Comparison of ENCODE assay signal across 8 cellular contexts in genomic region chr19:2237869-2238153, GRCh38. TPM values are rescaled to one million over a fixed set of nuclear protein-coding genes. Genes with fewer than 3 reads are reported as not detected.
DNase-seq lines count a peak whose midpoint lies in the region; ATAC-seq and TF ChIP-seq lines count a peak whose summit lies in the region.

No MANE protein-coding gene starts in this region.

- POLR2A ChIA-PET in activated naive CD8-positive, alpha-beta T cell treated with anti-CD3 and anti-CD28 coated beads, Interleukin-2, amount 10 ng/mL, durations not matched to agents 7 days and 5 days (lab: Charles Lee): interaction anchor here (0.6 to 4.5 kb wide), 10 partner anchors 13 to 383 kb away, joined by 3 to 71 read pairs (median 7); partner anchors contain the start of genes LSM7 and SPPL2B

- no peak for ATAC-seq in activated T-cell treated with anti-CD3 and anti-CD28 coated beads, Interleukin-2, amount 50 U/mL, for 4 hours
- no peak for ATAC-seq in activated naive CD8-positive, alpha-beta T cell treated with anti-CD3 and anti-CD28 coated beads, Interleukin-2, amount 10 ng/mL, durations not matched to agents 7 days and 5 days (ENCODE audit: low read depth)
- no peak for ATAC-seq in right lobe of liver

- no peaks in the 10 kb centered on the region for H3K9me3 Mint-ChIP-seq in activated T-cell treated with anti-CD3 and anti-CD28 coated beads, Interleukin-2, amount 50 U/mL, for 4 hours
- no peaks in the 10 kb centered on the region for H3K9me3 Mint-ChIP-seq in activated naive CD8-positive, alpha-beta T cell treated with anti-CD3 and anti-CD28 coated beads, Interleukin-2, amount 10 ng/mL, durations not matched to agents 7 days and 5 days

- 53% methylated on average over 5 of the region's 6 CpGs for WGBS in right lobe of liver (ENCODE audit: insufficient coverage, low coverage, low lambda C conversion rate, missing lambda C conversion rate)
- WGBS in tibial nerve, 2 donors: 77 to 82% methylated on average over 6 of the region's 6 CpGs

- peak overlapping the region; percentile 77 to 99 (median 97) for H3K4me3 ChIP-seq in right lobe of liver
- H3K4me3 ChIP-seq in tibial nerve: peak overlapping the region in 3 of 4 donors; percentile 90 to 95 (median 94)

- H3K4me3 Mint-ChIP-seq in activated T-cell treated with anti-CD3 and anti-CD28 coated beads, Interleukin-2, amount 50 U/mL, for 4 hours: peak overlapping the region; percentile 97
- peak overlapping the region; percentile 100 for H3K4me3 Mint-ChIP-seq in activated naive CD8-positive, alpha-beta T cell treated with anti-CD3 and anti-CD28 coated beads, Interleukin-2, amount 10 ng/mL, durations not matched to agents 7 days and 5 days

- H3K36me3 ChIP-seq in right lobe of liver: peaks cover 0 to 1% (median 0%) of the 10 kb centered on the region in 4 donors
- H3K36me3 ChIP-seq in tibial nerve: peaks cover 0 to 15% (median 0%) of the 10 kb centered on the region in 3 donors

- H3K27me3 ChIP-seq in right lobe of liver (no peaks in the 10 kb centered on the region), tibial nerve (no peaks in the 10 kb centered on the region)

- peaks cover 65% of the 10 kb centered on the region for H3K4me1 Mint-ChIP-seq in activated T-cell treated with anti-CD3 and anti-CD28 coated beads, Interleukin-2, amount 50 U/mL, for 4 hours (ENCODE audit: low read depth)
- peaks cover 50% of the 10 kb centered on the region for H3K4me1 Mint-ChIP-seq in activated naive CD8-positive, alpha-beta T cell treated with anti-CD3 and anti-CD28 coated beads, Interleukin-2, amount 10 ng/mL, durations not matched to agents 7 days and 5 days

- TF ChIP-seq POLR2A in right lobe of liver (IDR thresholded peaks at IDR 0.05) (no peak), tibial nerve (IDR thresholded peaks at IDR 0.05) (no peak)

- no peak for TF ChIP-seq EP300 in tibial nerve (IDR thresholded peaks at IDR 0.05)

- H3K27me3 Mint-ChIP-seq in activated T-cell treated with anti-CD3 and anti-CD28 coated beads, Interleukin-2, amount 50 U/mL, for 4 hours (ENCODE audit: low read depth): no peaks in the 10 kb centered on the region
- no peaks in the 10 kb centered on the region for H3K27me3 Mint-ChIP-seq in activated naive CD8-positive, alpha-beta T cell treated with anti-CD3 and anti-CD28 coated beads, Interleukin-2, amount 10 ng/mL, durations not matched to agents 7 days and 5 days

- intact Hi-C loops in right lobe of liver (cut with DNase I): loop anchor here (5.0 to 10.0 kb wide), 2 partner anchors 34 to 77 kb away; no protein-coding TSS in a partner anchor

- DNase-seq in activated T-cell treated with anti-CD3 and anti-CD28 coated beads, Interleukin-2, amount 50 U/mL, for 4 hours: no peak
- DNase-seq in activated T-cell treated with anti-CD3 and anti-CD28 coated beads for 4 hours: no peak
- DNase-seq in activated naive CD8-positive, alpha-beta T cell treated with anti-CD3 and anti-CD28 coated beads, Interleukin-2, amount 10 ng/mL, durations not matched to agents 7 days and 5 days: no peak
- no peak for DNase-seq in right lobe of liver
- no peak for DNase-seq in tibial nerve (ENCODE audit: low spot score in 2 of 2)
- DNase-seq in NCI-H1436 (lab: John Stamatoyannopoulos, UW): no peak
- no peak for DNase-seq in stimulated activated CD4-positive, alpha-beta T cell treated with anti-CD3 and anti-CD28 coated beads, Interleukin-4, amount 100 ng/mL, for 24 hours
- no peak for DNase-seq in GM19240 (ENCODE audit: insufficient read length, low spot score)

- peak overlapping the region; percentile 100 for H3K27ac Mint-ChIP-seq in activated naive CD8-positive, alpha-beta T cell treated with anti-CD3 and anti-CD28 coated beads, Interleukin-2, amount 10 ng/mL, durations not matched to agents 7 days and 5 days

- TF ChIP-seq CTCF in right lobe of liver (IDR thresholded peaks at IDR 0.05): no peak
- no peak for TF ChIP-seq CTCF in tibial nerve (IDR thresholded peaks at IDR 0.05)

- H3K9me3 ChIP-seq in right lobe of liver: no peaks in the 10 kb centered on the region
- H3K9me3 ChIP-seq in tibial nerve: no peaks in the 10 kb centered on the region

- peaks cover 27% of the 10 kb centered on the region for H3K36me3 Mint-ChIP-seq in activated T-cell treated with anti-CD3 and anti-CD28 coated beads, Interleukin-2, amount 50 U/mL, for 4 hours (ENCODE audit: insufficient read depth)
- peaks cover 25% of the 10 kb centered on the region for H3K36me3 Mint-ChIP-seq in activated naive CD8-positive, alpha-beta T cell treated with anti-CD3 and anti-CD28 coated beads, Interleukin-2, amount 10 ng/mL, durations not matched to agents 7 days and 5 days

- H3K4me1 ChIP-seq in right lobe of liver: peaks cover 0 to 55% (median 16%) of the 10 kb centered on the region in 4 donors
- peaks cover 0 to 83% (median 66%) of the 10 kb centered on the region in 4 donors for H3K4me1 ChIP-seq in tibial nerve

- H3K27ac ChIP-seq in right lobe of liver: no peak overlapping the region
- H3K27ac ChIP-seq in tibial nerve: peak overlapping the region in 2 of 4 donors; percentile 98 to 99

RNA-seq across cellular contexts. Expression of gene SF3A2, which starts 1.2 kb away (rescaled TPM):
- total RNA-seq in activated T-cell treated with anti-CD3 and anti-CD28 coated beads, Interleukin-2, amount 50 U/mL, for 4 hours: 100 to 1,000 TPM; 174 to 195 (median 179) TPM
- 100 to 1,000 TPM; 171 TPM for total RNA-seq in activated naive CD8-positive, alpha-beta T cell treated with anti-CD3 and anti-CD28 coated beads, Interleukin-2, amount 10 ng/mL, durations not matched to agents 7 days and 5 days
- total RNA-seq in right lobe of liver (10 to 100 TPM; 14.0 to 22.1 (median 19.1) TPM), tibial nerve (10 to 100 TPM; 21.4 to 84.0 (median 51.8) TPM)

RNA-seq across cellular contexts. Expression of gene PLEKHJ1, which starts 1.7 kb away (rescaled TPM):
- total RNA-seq in activated T-cell treated with anti-CD3 and anti-CD28 coated beads, Interleukin-2, amount 50 U/mL, for 4 hours: 10 to 100 TPM; 69.0 to 92.2 (median 71.4) TPM
- total RNA-seq in activated naive CD8-positive, alpha-beta T cell treated with anti-CD3 and anti-CD28 coated beads, Interleukin-2, amount 10 ng/mL, durations not matched to agents 7 days and 5 days: 10 to 100 TPM; 69.8 to 71.3 TPM
- total RNA-seq in right lobe of liver (10 to 100 TPM; 24.4 to 49.3 (median 28.6) TPM), tibial nerve (10 to 100 TPM; 37.3 to 67.5 (median 51.2) TPM)

RNA-seq across cellular contexts. Expression of gene AMH, which starts 11.3 kb away (rescaled TPM):
- 1 to 10 TPM; 3.9 to 9.4 (median 5.8) TPM for total RNA-seq in activated T-cell treated with anti-CD3 and anti-CD28 coated beads, Interleukin-2, amount 50 U/mL, for 4 hours
- total RNA-seq in activated naive CD8-positive, alpha-beta T cell treated with anti-CD3 and anti-CD28 coated beads, Interleukin-2, amount 10 ng/mL, durations not matched to agents 7 days and 5 days: 10 to 100 TPM in 1 of 2 experiments, 1 to 10 TPM in 1; 9.7 to 10.4 TPM
- 1 to 10 TPM in 1 of 6 experiments, under 1 TPM in 5; 0.24 to 1.2 (median 0.59) TPM for total RNA-seq in right lobe of liver
- 1 to 10 TPM in 2 of 4 donors, under 1 TPM in 1, not detected in 1; 0.59 to 5.4 (median 2.1) TPM for total RNA-seq in tibial nerve

RNA-seq across cellular contexts. Expression of gene JSRP1, which starts 18.4 kb away (rescaled TPM):
- under 1 TPM; 0.63 to 0.95 (median 0.89) TPM for total RNA-seq in activated T-cell treated with anti-CD3 and anti-CD28 coated beads, Interleukin-2, amount 50 U/mL, for 4 hours
- 1 to 10 TPM; 1.1 to 1.4 TPM for total RNA-seq in activated naive CD8-positive, alpha-beta T cell treated with anti-CD3 and anti-CD28 coated beads, Interleukin-2, amount 10 ng/mL, durations not matched to agents 7 days and 5 days
- total RNA-seq in right lobe of liver (under 1 TPM in 3 of 6 experiments, not detected in 3; 0.28 to 0.81 (median 0.42) TPM), tibial nerve (not detected)

RNA-seq across cellular contexts. Expression of gene PEAK3, which starts 44.2 kb away (rescaled TPM):
- under 1 TPM in 1 of 3 donors, not detected in 2; 0.11 TPM for total RNA-seq in activated T-cell treated with anti-CD3 and anti-CD28 coated beads, Interleukin-2, amount 50 U/mL, for 4 hours
- under 1 TPM in 1 of 2 experiments, not detected in 1; 0.14 TPM for total RNA-seq in activated naive CD8-positive, alpha-beta T cell treated with anti-CD3 and anti-CD28 coated beads, Interleukin-2, amount 10 ng/mL, durations not matched to agents 7 days and 5 days
- total RNA-seq in right lobe of liver (under 1 TPM; 0.07 to 0.49 (median 0.36) TPM), tibial nerve (1 to 10 TPM in 2 of 4 donors, under 1 TPM in 2; 0.42 to 4.2 (median 2.2) TPM)
